1 cellular context compared by ENCODE assay signal in the genomic region with DNA sequence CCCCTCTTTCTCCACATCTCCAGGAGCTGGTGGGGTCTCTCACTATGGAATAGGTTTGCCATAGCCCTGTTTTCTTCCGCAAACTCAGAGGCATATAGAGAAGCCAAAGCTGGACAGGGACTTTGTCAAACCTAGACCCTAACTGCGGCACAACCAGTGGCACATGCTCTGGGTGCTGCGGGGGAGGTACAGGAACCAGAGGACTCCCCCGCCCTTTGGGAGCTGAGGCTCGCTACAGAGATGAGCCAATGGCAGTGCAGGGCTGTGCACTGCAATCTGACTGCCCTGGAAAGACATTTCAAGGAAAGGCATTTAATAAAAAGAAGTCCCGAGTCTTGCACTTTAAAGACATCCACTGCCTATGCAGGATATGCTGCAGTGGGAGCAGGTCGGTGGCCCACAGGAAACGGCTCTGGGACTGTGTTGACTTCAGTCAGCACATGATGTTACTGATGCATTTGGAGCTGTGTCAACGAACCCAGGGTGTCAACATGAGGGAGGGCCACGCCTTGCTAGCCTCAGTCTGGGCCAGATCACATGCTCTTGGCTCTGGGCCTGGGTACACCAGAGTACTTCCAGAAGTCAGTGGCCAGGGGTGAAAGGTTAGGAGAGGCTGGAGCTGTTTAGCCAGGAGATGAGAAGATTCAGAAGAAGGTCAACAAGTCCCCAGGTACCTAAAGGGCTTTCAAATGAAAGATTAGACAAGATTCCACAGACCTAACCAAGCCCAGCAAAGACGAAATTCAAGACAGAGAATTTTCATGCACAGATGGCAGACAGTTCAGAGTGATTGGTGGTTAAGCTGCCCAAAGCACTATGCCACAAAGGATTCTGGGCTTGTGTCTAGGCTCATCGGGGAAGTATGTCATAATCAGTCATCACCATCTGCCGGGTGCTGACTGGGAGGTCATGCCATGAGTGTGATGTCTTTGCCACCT.
TF ChIP-seq lines count a peak whose summit lies in the region.

No MANE protein-coding gene starts in this region.

TF ChIP-seq in K562, 482 proteins besides CTCF, POLR2A, EP300 and RAD21 (continues in another document):
- TF ChIP-seq FOXJ2 (tag; IDR thresholded peaks at IDR 0.05) (peak; percentile 87), HDAC2 (IDR thresholded peaks at IDR 0.05) (0 out of 2 replicates have a peak, but pooled peaks have one; percentile 18), NR2C2 (CRISPR knock-in tag; IDR thresholded peaks at IDR 0.05) (no peak), NR2C2 (tag; IDR thresholded peaks at IDR 0.05) (peak; percentile 95), NCOA6 (IDR thresholded peaks at IDR 0.05) (no peak), SIRT6 (IDR thresholded peaks at IDR 0.05; ENCODE audit: low read depth, low read length) (no peak), PHF20 (IDR thresholded peaks at IDR 0.05; ENCODE audit: partially characterized antibody) (no peak), ZNF79 (CRISPR knock-in tag; IDR thresholded peaks at IDR 0.05; ENCODE audit: low read depth) (no peak), TCF3 (CRISPR knock-in tag; IDR thresholded peaks at IDR 0.05) (0 out of 2 replicates have a peak, but pooled peaks have one; percentile 7), NR2C1 (IDR thresholded peaks at IDR 0.05) (peak; percentile 66), NR2C1 (tag; IDR thresholded peaks at IDR 0.05) (peak; percentile 84), KLF6 (CRISPR knock-in tag; IDR thresholded peaks at IDR 0.05; ENCODE audit: borderline replicate concordance) (no peak), POLR3A (IDR thresholded peaks at IDR 0.05; ENCODE audit: borderline replicate concordance, extremely low read depth, insufficient read depth, insufficient read length) (no peak), E2F1 (CRISPR knock-in tag; IDR thresholded peaks at IDR 0.05) (no peak), E2F8 (IDR thresholded peaks at IDR 0.05; ENCODE audit: low read depth, partially characterized antibody) (no peak), FOXK2 (conservative IDR thresholded peaks at IDR 0.05 in 1 of 2, IDR thresholded peaks at IDR 0.05 in 1 of 2; ENCODE audit: low read depth in 2 of 2) (peak; percentile 57 to 87; a peak in 3 of 4 replicates), ZNF311 (CRISPR knock-in tag; IDR thresholded peaks at IDR 0.05) (0 out of 2 replicates have a peak, but pooled peaks have one; percentile 26), MGA (IDR thresholded peaks at IDR 0.05) (peak; percentile 85), KHSRP (IDR thresholded peaks at IDR 0.05) (no peak), GABPA (tag; conservative IDR thresholded peaks at IDR 0.05; ENCODE audit: low read depth) (0 out of 2 replicates have a peak, but pooled peaks have one; percentile 30), CTBP1 (IDR thresholded peaks at IDR 0.05; ENCODE audit: borderline replicate concordance) (peak; percentile 15; the same call in 1 of the 2 replicates), SMAD4 (CRISPR knock-in tag; conservative IDR thresholded peaks at IDR 0.05) (peak; percentile 58; the same call in 1 of the 2 replicates), ZBTB1 (CRISPR knock-in tag; IDR thresholded peaks at IDR 0.05; ENCODE audit: borderline replicate concordance, low read depth) (no peak), EP400 (IDR thresholded peaks at IDR 0.05) (0 out of 2 replicates have a peak, but pooled peaks have one; percentile 25), MYBL2 (IDR thresholded peaks at IDR 0.05; ENCODE audit: low read depth) (no peak), MYBL2 (CRISPR knock-in tag; IDR thresholded peaks at IDR 0.05; ENCODE audit: borderline replicate concordance) (no peak), ZNF77 (CRISPR knock-in tag; IDR thresholded peaks at IDR 0.05) (no peak), CREBBP (IDR thresholded peaks at IDR 0.05; ENCODE audit: low read depth, low read length) (no peak), MAX (CRISPR knock-in tag; IDR thresholded peaks at IDR 0.05) (peak; percentile 67), PTBP1 (IDR thresholded peaks at IDR 0.05; ENCODE audit: low read depth, low read length) (no peak), JUN (IDR thresholded peaks at IDR 0.05; ENCODE audit: borderline replicate concordance, low read depth, low read length) (0 out of 2 replicates have a peak, but pooled peaks have one; percentile 17), JUN (CRISPR knock-in tag; IDR thresholded peaks at IDR 0.05; ENCODE audit: borderline replicate concordance) (no peak), TARDBP (IDR thresholded peaks at IDR 0.05) (no peak), ERF (CRISPR knock-in tag; IDR thresholded peaks at IDR 0.05) (peak; percentile 37; the same call in 1 of the 2 replicates)
- TF ChIP-seq, protein P1, sequence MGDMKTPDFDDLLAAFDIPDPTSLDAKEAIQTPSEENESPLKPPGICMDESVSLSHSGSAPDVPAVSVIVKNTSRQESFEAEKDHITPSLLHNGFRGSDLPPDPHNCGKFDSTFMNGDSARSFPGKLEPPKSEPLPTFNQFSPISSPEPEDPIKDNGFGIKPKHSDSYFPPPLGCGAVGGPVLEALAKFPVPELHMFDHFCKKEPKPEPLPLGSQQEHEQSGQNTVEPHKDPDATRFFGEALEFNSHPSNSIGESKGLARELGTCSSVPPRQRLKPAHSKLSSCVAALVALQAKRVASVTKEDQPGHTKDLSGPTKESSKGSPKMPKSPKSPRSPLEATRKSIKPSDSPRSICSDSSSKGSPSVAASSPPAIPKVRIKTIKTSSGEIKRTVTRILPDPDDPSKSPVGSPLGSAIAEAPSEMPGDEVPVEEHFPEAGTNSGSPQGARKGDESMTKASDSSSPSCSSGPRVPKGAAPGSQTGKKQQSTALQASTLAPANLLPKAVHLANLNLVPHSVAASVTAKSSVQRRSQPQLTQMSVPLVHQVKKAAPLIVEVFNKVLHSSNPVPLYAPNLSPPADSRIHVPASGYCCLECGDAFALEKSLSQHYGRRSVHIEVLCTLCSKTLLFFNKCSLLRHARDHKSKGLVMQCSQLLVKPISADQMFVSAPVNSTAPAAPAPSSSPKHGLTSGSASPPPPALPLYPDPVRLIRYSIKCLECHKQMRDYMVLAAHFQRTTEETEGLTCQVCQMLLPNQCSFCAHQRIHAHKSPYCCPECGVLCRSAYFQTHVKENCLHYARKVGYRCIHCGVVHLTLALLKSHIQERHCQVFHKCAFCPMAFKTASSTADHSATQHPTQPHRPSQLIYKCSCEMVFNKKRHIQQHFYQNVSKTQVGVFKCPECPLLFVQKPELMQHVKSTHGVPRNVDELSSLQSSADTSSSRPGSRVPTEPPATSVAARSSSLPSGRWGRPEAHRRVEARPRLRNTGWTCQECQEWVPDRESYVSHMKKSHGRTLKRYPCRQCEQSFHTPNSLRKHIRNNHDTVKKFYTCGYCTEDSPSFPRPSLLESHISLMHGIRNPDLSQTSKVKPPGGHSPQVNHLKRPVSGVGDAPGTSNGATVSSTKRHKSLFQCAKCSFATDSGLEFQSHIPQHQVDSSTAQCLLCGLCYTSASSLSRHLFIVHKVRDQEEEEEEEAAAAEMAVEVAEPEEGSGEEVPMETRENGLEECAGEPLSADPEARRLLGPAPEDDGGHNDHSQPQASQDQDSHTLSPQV (IDR thresholded peaks at IDR 0.05): peak; percentile 81
